ENCODE assay signal across 25 cellular contexts in the genomic region with DNA sequence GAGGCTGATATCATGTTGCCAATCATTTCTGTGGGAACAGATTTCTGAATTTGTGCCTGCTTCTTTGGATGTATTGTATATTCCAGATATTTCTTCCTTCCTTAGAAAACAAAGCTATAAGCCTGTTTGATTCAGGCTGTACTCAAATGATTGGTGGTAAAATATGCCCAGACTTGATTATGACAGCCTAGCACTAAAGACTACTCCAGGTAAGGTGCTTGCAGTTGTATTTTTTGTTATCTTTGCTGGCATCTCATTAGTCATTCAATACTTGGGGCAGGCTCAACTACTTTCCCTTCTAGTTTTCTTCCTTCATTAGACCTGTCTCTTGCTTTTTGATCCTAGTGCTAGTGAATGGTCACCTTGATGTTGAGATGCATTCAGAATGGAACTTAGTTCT.
"Had no signal": no experiment of that assay in that cellular context is flagged by ENCODE, and none has a peak within 500 bp of the region (broad histone marks: within the 10 kb centered on the region; RNA-seq: fewer than 3 reads in every experiment).

No MANE protein-coding gene starts in this region.

- H3K9me3 ChIP-seq: esophagus squamous epithelium, prostate gland, right atrium auricular region, thoracic aorta, tibial nerve, upper lobe of right lung, uterus had no signal

- H3K9ac ChIP-seq: neural progenitor cell, parathyroid adenoma had no signal

- FAIRE-seq: colon, frontal cortex, kidney had no signal

- H3K36me3 Mint-ChIP-seq: mesothelial cell of epicardium; naive thymus-derived CD4-positive, alpha-beta T cell; neural progenitor cell; stimulated activated effector memory CD8-positive, alpha-beta T cell treated with anti-CD3 and anti-CD28 coated beads, Interleukin-12 subunit alpha, Interleukin-12 subunit beta, amount 100 ng/mL, for 72 hours had no signal

- H3K27me3 ChIP-seq: esophagus squamous epithelium, neural progenitor cell, right atrium auricular region, tibial nerve, upper lobe of right lung, uterus had no signal

- DNase-seq: dorsolateral prefrontal cortex; effector CD4-positive, alpha-beta T cell; esophagus squamous epithelium; kidney; mesenchymal stem cell; naive thymus-derived CD4-positive, alpha-beta T cell; stimulated activated CD4-positive, alpha-beta T cell treated with anti-CD3 and anti-CD28 coated beads, Interleukin-2, amount 100 ng/mL, for 24 hours; stimulated activated CD4-positive, alpha-beta T cell treated with anti-CD3 and anti-CD28 coated beads, Interleukin-4, amount 100 ng/mL, for 24 hours; stimulated activated naive CD8-positive, alpha-beta T cell treated with anti-CD3 and anti-CD28 coated beads, Interleukin-15, Interleukin-2, amounts not matched to agents 100 U/mL and 50 U/mL, for 24 hours; upper lobe of right lung; uterus had no signal

- H3K4me2 ChIP-seq: neural progenitor cell had no signal

- H3K4me3 Mint-ChIP-seq: mesothelial cell of epicardium; naive thymus-derived CD4-positive, alpha-beta T cell; nephron; neural progenitor cell; stimulated activated effector memory CD8-positive, alpha-beta T cell treated with anti-CD3 and anti-CD28 coated beads, Interleukin-12 subunit alpha, Interleukin-12 subunit beta, amount 100 ng/mL, for 72 hours had no signal

- H3K4me1 Mint-ChIP-seq: naive thymus-derived CD4-positive, alpha-beta T cell; nephron; neural progenitor cell; stimulated activated effector memory CD8-positive, alpha-beta T cell treated with anti-CD3 and anti-CD28 coated beads, Interleukin-12 subunit alpha, Interleukin-12 subunit beta, amount 100 ng/mL, for 72 hours had no signal

- H3K36me3 ChIP-seq: esophagus squamous epithelium, neural progenitor cell, prostate gland, right atrium auricular region, thoracic aorta, tibial nerve, upper lobe of right lung, uterus had no signal

- H3K27ac ChIP-seq: dorsolateral prefrontal cortex, esophagus squamous epithelium, neural progenitor cell, parathyroid adenoma, prostate gland, right atrium auricular region, thoracic aorta, tibial nerve, upper lobe of right lung, uterus had no signal

- H3K79me2 ChIP-seq: parathyroid adenoma had no signal

- H3K9me3 Mint-ChIP-seq: mesothelial cell of epicardium; nephron; stimulated activated effector memory CD8-positive, alpha-beta T cell treated with anti-CD3 and anti-CD28 coated beads, Interleukin-12 subunit alpha, Interleukin-12 subunit beta, amount 100 ng/mL, for 72 hours had no signal

- H3K4me1 ChIP-seq: esophagus squamous epithelium, neural progenitor cell, parathyroid adenoma, prostate gland, right atrium auricular region, tibial nerve, upper lobe of right lung, uterus had no signal

- H3K27ac Mint-ChIP-seq: mesothelial cell of epicardium; naive thymus-derived CD4-positive, alpha-beta T cell; nephron; neural progenitor cell; stimulated activated effector memory CD8-positive, alpha-beta T cell treated with anti-CD3 and anti-CD28 coated beads, Interleukin-12 subunit alpha, Interleukin-12 subunit beta, amount 100 ng/mL, for 72 hours had no signal

- H3K4me3 ChIP-seq: dorsolateral prefrontal cortex, esophagus squamous epithelium, lung, neural progenitor cell, prostate gland, right atrium auricular region, thoracic aorta, tibial nerve, upper lobe of right lung, uterus had no signal

- ATAC-seq: left lobe of liver; naive thymus-derived CD4-positive, alpha-beta T cell; sciatic nerve; stimulated activated effector memory CD8-positive, alpha-beta T cell treated with anti-CD3 and anti-CD28 coated beads, Interleukin-12 subunit alpha, Interleukin-12 subunit beta, amount 100 ng/mL, for 72 hours; stimulated activated naive CD8-positive, alpha-beta T cell treated with anti-CD3 and anti-CD28 coated beads, Interleukin-15, Interleukin-2, amounts not matched to agents 100 U/mL and 50 U/mL, for 24 hours; upper lobe of right lung had no signal

- H2AFZ ChIP-seq: neural progenitor cell, parathyroid adenoma had no signal
